12 cellular contexts compared by ENCODE assay signal in genomic region chr10:7932301-7933036, GRCh38.
DNase-seq lines count a peak whose midpoint lies in the region; ATAC-seq and TF ChIP-seq lines count a peak whose summit lies in the region.
"Had no signal": no experiment of that assay in that cellular context is flagged by ENCODE, and none has a peak within 500 bp of the region (broad histone marks: within the 10 kb centered on the region; RNA-seq: fewer than 3 reads in every experiment).

No MANE protein-coding gene starts in this region.

- H3K4me3 Mint-ChIP-seq in Calu3 (ENCODE audit: low read depth, unreplicated experiment) = no peak overlapping the region
- no peak overlapping the region for H3K4me3 Mint-ChIP-seq in chondrocyte (ENCODE audit: unreplicated experiment)
- H3K4me3 Mint-ChIP-seq in progenitor cell of endocrine pancreas (ENCODE audit: low read depth) = peak overlapping the region; percentile 22

- no peak for DNase-seq in Calu3
- no peak for DNase-seq in chondrocyte (ENCODE audit: low spot score)
- DNase-seq in left kidney (ENCODE audit: low read depth, low spot score) = peak; percentile 46
- no peak for DNase-seq in progenitor cell of endocrine pancreas (ENCODE audit: low spot score, unreplicated experiment)
- DNase-seq in NCI-H510A treated with DMSO at 0.1 percent for 48 hours (lab: John Stamatoyannopoulos, UW) = no peak
- no peak for DNase-seq in KBM-7
- DNase-seq in RPMI8226 = no peak
- DNase-seq: NCI-H1048, NCI-H146, NCI-H226, PC-9 had no signal

- BruUV-seq in Calu3 (replicated peaks; lab: Mats Ljungman, UMichigan) = no TSS peak

- H3K4me1 Mint-ChIP-seq in Calu3 (ENCODE audit: low read depth, unreplicated experiment) (peaks cover 9% of the 10 kb centered on the region), chondrocyte (ENCODE audit: low read depth) (peaks cover 5% of the 10 kb centered on the region), progenitor cell of endocrine pancreas (ENCODE audit: low read depth) (peaks cover 31% of the 10 kb centered on the region)

- CTCF ChIA-PET in Calu3 (lab: Charles Lee) = interaction anchor here (0.7 kb wide), 1 partner anchor 1045 kb away, joined by 5 read pairs; no protein-coding TSS in a partner anchor

- H3K27ac Mint-ChIP-seq in Calu3 (ENCODE audit: unreplicated experiment) (peak overlapping the region; percentile 25), chondrocyte (ENCODE audit: unreplicated experiment) (peak overlapping the region; percentile 12), progenitor cell of endocrine pancreas (peak overlapping the region; percentile 17)

- H3K36me3 Mint-ChIP-seq in Calu3 (ENCODE audit: insufficient read depth, unreplicated experiment) (no peaks in the 10 kb centered on the region), chondrocyte (ENCODE audit: low read depth) (no peaks in the 10 kb centered on the region), progenitor cell of endocrine pancreas (ENCODE audit: insufficient read depth) (no peaks in the 10 kb centered on the region)

- ATAC-seq in HG03108 (IDR thresholded peaks at IDR 0.05; ENCODE audit: unreplicated experiment) = no peak

- TF ChIP-seq CTCF in Calu3 (IDR thresholded peaks at IDR 0.05; ENCODE audit: unreplicated experiment) = no peak
- TF ChIP-seq CTCF in chondrocyte (IDR thresholded peaks at IDR 0.05) = no peak
- no peak for TF ChIP-seq CTCF in progenitor cell of endocrine pancreas (IDR thresholded peaks at IDR 0.05; ENCODE audit: unreplicated experiment)

- no peaks in the 10 kb centered on the region for H3K27me3 Mint-ChIP-seq in Calu3 (ENCODE audit: unreplicated experiment)
- no peaks in the 10 kb centered on the region for H3K27me3 Mint-ChIP-seq in chondrocyte (ENCODE audit: low read depth)
- H3K27me3 Mint-ChIP-seq in progenitor cell of endocrine pancreas = no peaks in the 10 kb centered on the region

- intact Hi-C loops in Calu3 (cut with micrococcal nuclease; ENCODE audit: unreplicated experiment) = no loop called here

- in situ Hi-C loops in KBM-7 (cut with MboI; ENCODE audit: low pct_unique_long_range_greater_than_20kb, low sequenced_read_pairs) = no loop called here

- H3K9me3 Mint-ChIP-seq in Calu3 (ENCODE audit: low read depth, unreplicated experiment) (no peaks in the 10 kb centered on the region), chondrocyte (ENCODE audit: low read depth) (peaks cover 10% of the 10 kb centered on the region), progenitor cell of endocrine pancreas (ENCODE audit: low read depth) (peaks cover 6% of the 10 kb centered on the region)
